1 cellular context compared by ENCODE assay signal in the genomic region with DNA sequence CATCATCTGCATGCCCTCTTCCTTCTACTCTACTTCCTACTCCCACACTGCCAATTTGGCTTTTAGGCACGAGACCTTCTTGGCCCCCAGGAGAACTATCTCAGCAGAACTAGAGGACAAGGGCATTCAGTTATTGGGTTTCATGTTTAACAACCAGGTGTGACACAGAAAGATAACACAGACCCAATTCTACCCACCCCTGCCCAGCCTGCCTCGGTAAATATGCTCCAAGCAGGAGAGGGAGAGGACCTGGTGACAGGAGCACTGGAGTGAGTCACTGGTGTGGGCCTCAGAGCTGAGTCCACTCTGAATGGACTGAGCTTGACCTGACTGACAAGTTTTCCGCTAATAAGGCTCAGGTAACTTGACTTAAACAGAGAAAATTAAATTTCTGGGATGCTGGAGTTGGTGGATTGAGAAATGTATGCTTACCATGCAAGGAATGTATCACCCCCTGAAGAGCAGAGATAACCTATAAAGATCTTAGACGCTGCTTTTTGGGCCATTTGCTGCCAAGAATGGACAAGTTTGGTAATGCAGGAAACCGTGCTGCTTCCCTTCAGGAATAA.
TF ChIP-seq lines count a peak whose summit lies in the region.

No MANE protein-coding gene starts in this region.

TF ChIP-seq in K562, 482 proteins besides CTCF, POLR2A, EP300 and RAD21 (continued from another document):
- TF ChIP-seq, protein P1, sequence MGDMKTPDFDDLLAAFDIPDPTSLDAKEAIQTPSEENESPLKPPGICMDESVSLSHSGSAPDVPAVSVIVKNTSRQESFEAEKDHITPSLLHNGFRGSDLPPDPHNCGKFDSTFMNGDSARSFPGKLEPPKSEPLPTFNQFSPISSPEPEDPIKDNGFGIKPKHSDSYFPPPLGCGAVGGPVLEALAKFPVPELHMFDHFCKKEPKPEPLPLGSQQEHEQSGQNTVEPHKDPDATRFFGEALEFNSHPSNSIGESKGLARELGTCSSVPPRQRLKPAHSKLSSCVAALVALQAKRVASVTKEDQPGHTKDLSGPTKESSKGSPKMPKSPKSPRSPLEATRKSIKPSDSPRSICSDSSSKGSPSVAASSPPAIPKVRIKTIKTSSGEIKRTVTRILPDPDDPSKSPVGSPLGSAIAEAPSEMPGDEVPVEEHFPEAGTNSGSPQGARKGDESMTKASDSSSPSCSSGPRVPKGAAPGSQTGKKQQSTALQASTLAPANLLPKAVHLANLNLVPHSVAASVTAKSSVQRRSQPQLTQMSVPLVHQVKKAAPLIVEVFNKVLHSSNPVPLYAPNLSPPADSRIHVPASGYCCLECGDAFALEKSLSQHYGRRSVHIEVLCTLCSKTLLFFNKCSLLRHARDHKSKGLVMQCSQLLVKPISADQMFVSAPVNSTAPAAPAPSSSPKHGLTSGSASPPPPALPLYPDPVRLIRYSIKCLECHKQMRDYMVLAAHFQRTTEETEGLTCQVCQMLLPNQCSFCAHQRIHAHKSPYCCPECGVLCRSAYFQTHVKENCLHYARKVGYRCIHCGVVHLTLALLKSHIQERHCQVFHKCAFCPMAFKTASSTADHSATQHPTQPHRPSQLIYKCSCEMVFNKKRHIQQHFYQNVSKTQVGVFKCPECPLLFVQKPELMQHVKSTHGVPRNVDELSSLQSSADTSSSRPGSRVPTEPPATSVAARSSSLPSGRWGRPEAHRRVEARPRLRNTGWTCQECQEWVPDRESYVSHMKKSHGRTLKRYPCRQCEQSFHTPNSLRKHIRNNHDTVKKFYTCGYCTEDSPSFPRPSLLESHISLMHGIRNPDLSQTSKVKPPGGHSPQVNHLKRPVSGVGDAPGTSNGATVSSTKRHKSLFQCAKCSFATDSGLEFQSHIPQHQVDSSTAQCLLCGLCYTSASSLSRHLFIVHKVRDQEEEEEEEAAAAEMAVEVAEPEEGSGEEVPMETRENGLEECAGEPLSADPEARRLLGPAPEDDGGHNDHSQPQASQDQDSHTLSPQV (IDR thresholded peaks at IDR 0.05): no peak
- no peak for TF ChIP-seq MCM2 (IDR thresholded peaks at IDR 0.05; ENCODE audit: low read depth)
- TF ChIP-seq CBFA2T2 (conservative IDR thresholded peaks at IDR 0.05): peak; percentile 53
- TF ChIP-seq TRIM25 (IDR thresholded peaks at IDR 0.05; ENCODE audit: borderline replicate concordance): no peak
- no peak for TF ChIP-seq ZNF76 (CRISPR knock-in tag; IDR thresholded peaks at IDR 0.05; ENCODE audit: borderline replicate concordance)
- TF ChIP-seq ZNF347 (CRISPR knock-in tag; IDR thresholded peaks at IDR 0.05; ENCODE audit: low read depth): no peak
- no peak for TF ChIP-seq CREBBP (IDR thresholded peaks at IDR 0.05; ENCODE audit: low read depth, low read length)
- no peak for TF ChIP-seq USF2 (CRISPR knock-in tag; IDR thresholded peaks at IDR 0.05)
- TF ChIP-seq CREB1 (IDR thresholded peaks at IDR 0.05): no peak
- no peak for TF ChIP-seq CREB1 (CRISPR knock-in tag; IDR thresholded peaks at IDR 0.05)
- no peak for TF ChIP-seq U2AF1 (optimal IDR thresholded peaks at IDR 0.05; ENCODE audit: low read depth, low read length)
- 0 out of 2 replicates have a peak, but pooled peaks have one; percentile 35 for TF ChIP-seq ZEB2 (IDR thresholded peaks at IDR 0.05)
- no peak for TF ChIP-seq SMAD3 (CRISPR knock-in tag; conservative IDR thresholded peaks at IDR 0.05)
- no peak for TF ChIP-seq ZFP36 (IDR thresholded peaks at IDR 0.05; ENCODE audit: low read depth, low read length, partially characterized antibody)
- TF ChIP-seq MTF1 (CRISPR knock-in tag; IDR thresholded peaks at IDR 0.05; ENCODE audit: borderline replicate concordance): no peak
- peak; percentile 73 for TF ChIP-seq TCF3 (CRISPR knock-in tag; IDR thresholded peaks at IDR 0.05)
- no peak for TF ChIP-seq POLR2B (IDR thresholded peaks at IDR 0.05; ENCODE audit: low read depth, partially characterized antibody)
- TF ChIP-seq ZNF431 (CRISPR knock-in tag; IDR thresholded peaks at IDR 0.05): no peak
- no peak for TF ChIP-seq L3MBTL2 (IDR thresholded peaks at IDR 0.05)
- TF ChIP-seq CBFA2T3 (IDR thresholded peaks at IDR 0.05): peak; percentile 74
- TF ChIP-seq HMG20B (CRISPR knock-in tag; IDR thresholded peaks at IDR 0.05): no peak
- TF ChIP-seq ZNF354B (CRISPR knock-in tag; IDR thresholded peaks at IDR 0.05): no peak
- TF ChIP-seq, protein P2, sequence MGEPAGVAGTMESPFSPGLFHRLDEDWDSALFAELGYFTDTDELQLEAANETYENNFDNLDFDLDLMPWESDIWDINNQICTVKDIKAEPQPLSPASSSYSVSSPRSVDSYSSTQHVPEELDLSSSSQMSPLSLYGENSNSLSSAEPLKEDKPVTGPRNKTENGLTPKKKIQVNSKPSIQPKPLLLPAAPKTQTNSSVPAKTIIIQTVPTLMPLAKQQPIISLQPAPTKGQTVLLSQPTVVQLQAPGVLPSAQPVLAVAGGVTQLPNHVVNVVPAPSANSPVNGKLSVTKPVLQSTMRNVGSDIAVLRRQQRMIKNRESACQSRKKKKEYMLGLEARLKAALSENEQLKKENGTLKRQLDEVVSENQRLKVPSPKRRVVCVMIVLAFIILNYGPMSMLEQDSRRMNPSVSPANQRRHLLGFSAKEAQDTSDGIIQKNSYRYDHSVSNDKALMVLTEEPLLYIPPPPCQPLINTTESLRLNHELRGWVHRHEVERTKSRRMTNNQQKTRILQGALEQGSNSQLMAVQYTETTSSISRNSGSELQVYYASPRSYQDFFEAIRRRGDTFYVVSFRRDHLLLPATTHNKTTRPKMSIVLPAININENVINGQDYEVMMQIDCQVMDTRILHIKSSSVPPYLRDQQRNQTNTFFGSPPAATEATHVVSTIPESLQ (CRISPR knock-in tag; IDR thresholded peaks at IDR 0.05): no peak
- TF ChIP-seq CTBP1 (IDR thresholded peaks at IDR 0.05; ENCODE audit: borderline replicate concordance): no peak
- TF ChIP-seq, protein P3, sequence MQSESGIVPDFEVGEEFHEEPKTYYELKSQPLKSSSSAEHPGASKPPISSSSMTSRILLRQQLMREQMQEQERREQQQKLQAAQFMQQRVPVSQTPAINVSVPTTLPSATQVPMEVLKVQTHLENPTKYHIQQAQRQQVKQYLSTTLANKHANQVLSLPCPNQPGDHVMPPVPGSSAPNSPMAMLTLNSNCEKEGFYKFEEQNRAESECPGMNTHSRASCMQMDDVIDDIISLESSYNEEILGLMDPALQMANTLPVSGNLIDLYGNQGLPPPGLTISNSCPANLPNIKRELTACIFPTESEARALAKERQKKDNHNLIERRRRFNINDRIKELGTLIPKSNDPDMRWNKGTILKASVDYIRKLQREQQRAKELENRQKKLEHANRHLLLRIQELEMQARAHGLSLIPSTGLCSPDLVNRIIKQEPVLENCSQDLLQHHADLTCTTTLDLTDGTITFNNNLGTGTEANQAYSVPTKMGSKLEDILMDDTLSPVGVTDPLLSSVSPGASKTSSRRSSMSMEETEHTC (IDR thresholded peaks at IDR 0.05): no peak
